2 cellular contexts compared by ENCODE assay signal in genomic region chr9:95696701-95697100, GRCh38.
A peak's percentile ranks its signal among the peaks of the same experiment; 100 is the strongest.
TF ChIP-seq lines count a peak whose summit lies in the region.

No MANE protein-coding gene starts in this region.

TF ChIP-seq in HEK293, 187 proteins besides CTCF, POLR2A, EP300 and RAD21:
- TF ChIP-seq, protein P1, sequence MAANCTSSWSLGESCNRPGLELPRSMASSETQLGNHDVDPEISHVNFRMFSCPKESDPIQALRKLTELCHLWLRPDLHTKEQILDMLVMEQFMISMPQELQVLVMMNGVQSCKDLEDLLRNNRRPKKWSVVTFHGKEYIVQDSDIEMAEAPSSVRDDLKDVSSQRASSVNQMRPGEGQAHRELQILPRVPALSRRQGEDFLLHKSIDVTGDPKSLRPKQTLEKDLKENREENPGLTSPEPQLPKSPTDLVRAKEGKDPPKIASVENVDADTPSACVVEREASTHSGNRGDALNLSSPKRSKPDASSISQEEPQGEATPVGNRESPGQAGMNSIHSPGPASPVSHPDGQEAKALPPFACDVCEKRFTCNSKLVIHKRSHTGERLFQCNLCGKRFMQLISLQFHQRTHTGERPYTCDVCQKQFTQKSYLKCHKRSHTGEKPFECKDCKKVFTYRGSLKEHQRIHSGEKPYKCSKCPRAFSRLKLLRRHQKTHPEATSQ (tag by site-specific recombination; IDR thresholded peaks at IDR 0.05), result no peak
- TF ChIP-seq ZSCAN23 (tag by site-specific recombination; IDR thresholded peaks at IDR 0.05) (no peak), WT1 (tag by site-specific recombination; IDR thresholded peaks at IDR 0.05) (no peak), ZBTB10 (tag by site-specific recombination; IDR thresholded peaks at IDR 0.05) (no peak), SETDB1 (IDR thresholded peaks at IDR 0.05; ENCODE audit: insufficient read length, low read length) (peak; percentile 32)

TF ChIP-seq in H1, 55 proteins besides CTCF, POLR2A, EP300 and RAD21:
- peak; percentile 28; the same call in 1 of the 2 replicates for TF ChIP-seq MAX (IDR thresholded peaks at IDR 0.05)
- TF ChIP-seq BACH1 (IDR thresholded peaks at IDR 0.05; ENCODE audit: low read length), result no peak
- TF ChIP-seq, protein P2, sequence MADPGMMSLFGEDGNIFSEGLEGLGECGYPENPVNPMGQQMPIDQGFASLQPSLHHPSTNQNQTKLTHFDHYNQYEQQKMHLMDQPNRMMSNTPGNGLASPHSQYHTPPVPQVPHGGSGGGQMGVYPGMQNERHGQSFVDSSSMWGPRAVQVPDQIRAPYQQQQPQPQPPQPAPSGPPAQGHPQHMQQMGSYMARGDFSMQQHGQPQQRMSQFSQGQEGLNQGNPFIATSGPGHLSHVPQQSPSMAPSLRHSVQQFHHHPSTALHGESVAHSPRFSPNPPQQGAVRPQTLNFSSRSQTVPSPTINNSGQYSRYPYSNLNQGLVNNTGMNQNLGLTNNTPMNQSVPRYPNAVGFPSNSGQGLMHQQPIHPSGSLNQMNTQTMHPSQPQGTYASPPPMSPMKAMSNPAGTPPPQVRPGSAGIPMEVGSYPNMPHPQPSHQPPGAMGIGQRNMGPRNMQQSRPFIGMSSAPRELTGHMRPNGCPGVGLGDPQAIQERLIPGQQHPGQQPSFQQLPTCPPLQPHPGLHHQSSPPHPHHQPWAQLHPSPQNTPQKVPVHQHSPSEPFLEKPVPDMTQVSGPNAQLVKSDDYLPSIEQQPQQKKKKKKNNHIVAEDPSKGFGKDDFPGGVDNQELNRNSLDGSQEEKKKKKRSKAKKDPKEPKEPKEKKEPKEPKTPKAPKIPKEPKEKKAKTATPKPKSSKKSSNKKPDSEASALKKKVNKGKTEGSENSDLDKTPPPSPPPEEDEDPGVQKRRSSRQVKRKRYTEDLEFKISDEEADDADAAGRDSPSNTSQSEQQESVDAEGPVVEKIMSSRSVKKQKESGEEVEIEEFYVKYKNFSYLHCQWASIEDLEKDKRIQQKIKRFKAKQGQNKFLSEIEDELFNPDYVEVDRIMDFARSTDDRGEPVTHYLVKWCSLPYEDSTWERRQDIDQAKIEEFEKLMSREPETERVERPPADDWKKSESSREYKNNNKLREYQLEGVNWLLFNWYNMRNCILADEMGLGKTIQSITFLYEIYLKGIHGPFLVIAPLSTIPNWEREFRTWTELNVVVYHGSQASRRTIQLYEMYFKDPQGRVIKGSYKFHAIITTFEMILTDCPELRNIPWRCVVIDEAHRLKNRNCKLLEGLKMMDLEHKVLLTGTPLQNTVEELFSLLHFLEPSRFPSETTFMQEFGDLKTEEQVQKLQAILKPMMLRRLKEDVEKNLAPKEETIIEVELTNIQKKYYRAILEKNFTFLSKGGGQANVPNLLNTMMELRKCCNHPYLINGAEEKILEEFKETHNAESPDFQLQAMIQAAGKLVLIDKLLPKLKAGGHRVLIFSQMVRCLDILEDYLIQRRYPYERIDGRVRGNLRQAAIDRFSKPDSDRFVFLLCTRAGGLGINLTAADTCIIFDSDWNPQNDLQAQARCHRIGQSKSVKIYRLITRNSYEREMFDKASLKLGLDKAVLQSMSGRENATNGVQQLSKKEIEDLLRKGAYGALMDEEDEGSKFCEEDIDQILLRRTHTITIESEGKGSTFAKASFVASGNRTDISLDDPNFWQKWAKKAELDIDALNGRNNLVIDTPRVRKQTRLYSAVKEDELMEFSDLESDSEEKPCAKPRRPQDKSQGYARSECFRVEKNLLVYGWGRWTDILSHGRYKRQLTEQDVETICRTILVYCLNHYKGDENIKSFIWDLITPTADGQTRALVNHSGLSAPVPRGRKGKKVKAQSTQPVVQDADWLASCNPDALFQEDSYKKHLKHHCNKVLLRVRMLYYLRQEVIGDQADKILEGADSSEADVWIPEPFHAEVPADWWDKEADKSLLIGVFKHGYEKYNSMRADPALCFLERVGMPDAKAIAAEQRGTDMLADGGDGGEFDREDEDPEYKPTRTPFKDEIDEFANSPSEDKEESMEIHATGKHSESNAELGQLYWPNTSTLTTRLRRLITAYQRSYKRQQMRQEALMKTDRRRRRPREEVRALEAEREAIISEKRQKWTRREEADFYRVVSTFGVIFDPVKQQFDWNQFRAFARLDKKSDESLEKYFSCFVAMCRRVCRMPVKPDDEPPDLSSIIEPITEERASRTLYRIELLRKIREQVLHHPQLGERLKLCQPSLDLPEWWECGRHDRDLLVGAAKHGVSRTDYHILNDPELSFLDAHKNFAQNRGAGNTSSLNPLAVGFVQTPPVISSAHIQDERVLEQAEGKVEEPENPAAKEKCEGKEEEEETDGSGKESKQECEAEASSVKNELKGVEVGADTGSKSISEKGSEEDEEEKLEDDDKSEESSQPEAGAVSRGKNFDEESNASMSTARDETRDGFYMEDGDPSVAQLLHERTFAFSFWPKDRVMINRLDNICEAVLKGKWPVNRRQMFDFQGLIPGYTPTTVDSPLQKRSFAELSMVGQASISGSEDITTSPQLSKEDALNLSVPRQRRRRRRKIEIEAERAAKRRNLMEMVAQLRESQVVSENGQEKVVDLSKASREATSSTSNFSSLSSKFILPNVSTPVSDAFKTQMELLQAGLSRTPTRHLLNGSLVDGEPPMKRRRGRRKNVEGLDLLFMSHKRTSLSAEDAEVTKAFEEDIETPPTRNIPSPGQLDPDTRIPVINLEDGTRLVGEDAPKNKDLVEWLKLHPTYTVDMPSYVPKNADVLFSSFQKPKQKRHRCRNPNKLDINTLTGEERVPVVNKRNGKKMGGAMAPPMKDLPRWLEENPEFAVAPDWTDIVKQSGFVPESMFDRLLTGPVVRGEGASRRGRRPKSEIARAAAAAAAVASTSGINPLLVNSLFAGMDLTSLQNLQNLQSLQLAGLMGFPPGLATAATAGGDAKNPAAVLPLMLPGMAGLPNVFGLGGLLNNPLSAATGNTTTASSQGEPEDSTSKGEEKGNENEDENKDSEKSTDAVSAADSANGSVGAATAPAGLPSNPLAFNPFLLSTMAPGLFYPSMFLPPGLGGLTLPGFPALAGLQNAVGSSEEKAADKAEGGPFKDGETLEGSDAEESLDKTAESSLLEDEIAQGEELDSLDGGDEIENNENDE (IDR thresholded peaks at IDR 0.05; ENCODE audit: insufficient replicate concordance, low read length), result no peak
- no peak for TF ChIP-seq CHD2 (IDR thresholded peaks at IDR 0.05; ENCODE audit: low read length)
- TF ChIP-seq, protein P3, sequence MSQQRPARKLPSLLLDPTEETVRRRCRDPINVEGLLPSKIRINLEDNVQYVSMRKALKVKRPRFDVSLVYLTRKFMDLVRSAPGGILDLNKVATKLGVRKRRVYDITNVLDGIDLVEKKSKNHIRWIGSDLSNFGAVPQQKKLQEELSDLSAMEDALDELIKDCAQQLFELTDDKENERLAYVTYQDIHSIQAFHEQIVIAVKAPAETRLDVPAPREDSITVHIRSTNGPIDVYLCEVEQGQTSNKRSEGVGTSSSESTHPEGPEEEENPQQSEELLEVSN (IDR thresholded peaks at IDR 0.05), result peak; percentile 63
- no peak for TF ChIP-seq SP4 (IDR thresholded peaks at IDR 0.05; ENCODE audit: low read length)
